ENCODE assay signal across 24 cellular contexts in the genomic region with DNA sequence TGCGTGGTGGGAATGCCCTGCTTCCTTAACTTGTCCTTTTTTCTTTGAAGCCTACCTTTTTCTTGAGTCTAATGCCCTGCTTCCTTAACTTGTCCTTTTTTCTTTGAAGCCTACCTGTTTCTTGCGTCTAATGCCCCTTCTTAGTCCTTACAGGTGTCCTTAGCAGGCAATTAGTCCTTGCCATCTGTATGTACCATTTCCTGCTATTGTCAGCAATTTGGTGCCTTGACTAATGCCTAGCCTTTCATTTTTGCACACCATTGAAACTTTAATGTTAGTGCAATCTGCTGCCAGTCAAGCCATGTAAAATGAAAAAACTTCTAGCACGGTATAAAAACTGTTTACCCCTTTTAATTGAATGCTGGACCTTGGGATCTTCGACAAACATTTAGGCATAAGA. TPM values are rescaled to one million over a fixed set of nuclear protein-coding genes. Genes with fewer than 3 reads are reported as not detected.
DNase-seq lines count a peak whose midpoint lies in the region; ATAC-seq, FAIRE-seq and TF ChIP-seq lines count a peak whose summit lies in the region.
"Had no signal": no experiment of that assay in that cellular context is flagged by ENCODE, and none has a peak within 500 bp of the region (broad histone marks: within the 10 kb centered on the region; RNA-seq: fewer than 3 reads in every experiment).

No MANE protein-coding gene starts in this region.

- H3K36me3 Mint-ChIP-seq in activated naive CD8-positive, alpha-beta T cell = peaks cover 19% of the 10 kb centered on the region
- H3K36me3 Mint-ChIP-seq in activated naive CD8-positive, alpha-beta T cell treated with anti-CD3 and anti-CD28 coated beads, Interleukin-2, amount 50 U/mL, for 24 hours (ENCODE audit: low read depth) = peaks cover 63% of the 10 kb centered on the region
- peaks cover 78% of the 10 kb centered on the region for H3K36me3 Mint-ChIP-seq in nephron progenitor cell (ENCODE audit: low read depth)

- peak overlapping the region; percentile 44 for H3K4me3 Mint-ChIP-seq in activated naive CD8-positive, alpha-beta T cell
- H3K4me3 Mint-ChIP-seq in activated naive CD8-positive, alpha-beta T cell treated with anti-CD3 and anti-CD28 coated beads, Interleukin-2, amount 50 U/mL, for 24 hours = no peak overlapping the region
- peak overlapping the region; percentile 41 for H3K4me3 Mint-ChIP-seq in nephron progenitor cell
- H3K4me3 Mint-ChIP-seq: stimulated activated naive B cell treated with anti-CD40 and anti-IgM and Interleukin-4, amounts not matched to agents 10 μg/mL and 1 μg/mL and 100 μg/mL, for 72 hours had no signal

- no peak for DNase-seq in activated naive CD8-positive, alpha-beta T cell treated with anti-CD3 and anti-CD28 coated beads, Interleukin-2, amount 50 U/mL, for 24 hours
- DNase-seq in K562 (ENCODE audit: extremely low read depth in 1 of 4, low spot score in 3 of 4) (no peak), nephron progenitor cell (no peak), RWPE1 (ENCODE audit: low spot score) (no peak), iPS-NIHi7 (ENCODE audit: extremely low spot score) (no peak), GM19239 (ENCODE audit: insufficient read length, low spot score) (no peak)
- DNase-seq: cerebellar nuclear complex; DMS53; hippocampal formation; Kasumi-1; NCI-H1092 treated with DMSO at 0.1 percent for 48 hours; NCI-H1930; NCI-H226; NCI-H774; stimulated activated naive B cell treated with anti-CD40 and anti-IgM and Interleukin-4, amounts not matched to agents 10 μg/mL and 1 μg/mL and 100 μg/mL, for 72 hours; thyroid gland had no signal

- no peaks in the 10 kb centered on the region for H3K9me1 ChIP-seq in K562 (ENCODE audit: control insufficient read depth, insufficient read depth, low read length)

- FAIRE-seq in K562 (lab: Jason Lieb, UNC) = no peak
- FAIRE-seq in GM19239 (lab: Jason Lieb, UNC) = no peak
- FAIRE-seq: frontal cortex, HTR-8/SVneo, islet of Langerhans had no signal

- no peaks in the 10 kb centered on the region for H3K27me3 Mint-ChIP-seq in activated naive CD8-positive, alpha-beta T cell
- no peaks in the 10 kb centered on the region for H3K27me3 Mint-ChIP-seq in activated naive CD8-positive, alpha-beta T cell treated with anti-CD3 and anti-CD28 coated beads, Interleukin-2, amount 50 U/mL, for 24 hours
- peaks cover 3% of the 10 kb centered on the region for H3K27me3 Mint-ChIP-seq in nephron progenitor cell (ENCODE audit: low read depth, poor library complexity)
- H3K27me3 Mint-ChIP-seq: stimulated activated naive B cell treated with anti-CD40 and anti-IgM and Interleukin-4, amounts not matched to agents 10 μg/mL and 1 μg/mL and 100 μg/mL, for 72 hours had no signal

- H2AFZ ChIP-seq in Loucy (ENCODE audit: low read length) = no peak overlapping the region
- H2AFZ ChIP-seq in K562 (ENCODE audit: low read depth, low read length) = no peak overlapping the region

- WGBS in K562 (ENCODE audit: insufficient coverage, low coverage, missing lambda C conversion rate) = 82% methylated on average over 4 of the region's 4 CpGs

- peaks cover 86% of the 10 kb centered on the region for H3K4me1 Mint-ChIP-seq in activated naive CD8-positive, alpha-beta T cell (ENCODE audit: low read depth)
- H3K4me1 Mint-ChIP-seq in activated naive CD8-positive, alpha-beta T cell treated with anti-CD3 and anti-CD28 coated beads, Interleukin-2, amount 50 U/mL, for 24 hours = peaks cover 84% of the 10 kb centered on the region
- peaks cover 51% of the 10 kb centered on the region for H3K4me1 Mint-ChIP-seq in nephron progenitor cell

- no peaks in the 10 kb centered on the region for H3K9me2 ChIP-seq in Loucy (replicated peaks; ENCODE audit: low read depth, low read length)

- H3K27ac ChIP-seq in K562 (ENCODE audit: extremely low read depth, low read depth, low read length) (no peak overlapping the region), RWPE1 (no peak overlapping the region)
- H3K27ac ChIP-seq: thyroid gland had no signal

- intact Hi-C loops in K562 (cut with micrococcal nuclease) = no loop called here

- no TSS peak for BruUV-seq in K562 (replicated peaks; lab: Mats Ljungman, UMichigan)

- H3K27me3 ChIP-seq in Loucy (ENCODE audit: insufficient read depth, low read length, poor library complexity, severe bottlenecking) (no peaks in the 10 kb centered on the region), K562 (ENCODE audit: control insufficient read depth in 2 of 2, insufficient read depth in 2 of 2, low read length in 2 of 2) (no peaks in the 10 kb centered on the region)
- H3K27me3 ChIP-seq: thyroid gland had no signal

- peaks cover 47% of the 10 kb centered on the region for H3K4me1 ChIP-seq in Loucy (ENCODE audit: insufficient read depth, low read length, poor library complexity, severe bottlenecking)
- peaks cover 5 to 11% of the 10 kb centered on the region in 2 experiments; a peak in 4 of 5 replicates for H3K4me1 ChIP-seq in K562 (replicated peaks in 1 of 2; ENCODE audit: control insufficient read depth in 2 of 2, insufficient read depth in 2 of 2, low read length in 2 of 2)

- H3K4me2 ChIP-seq in Loucy (ENCODE audit: low read depth, low read length, poor library complexity, severe bottlenecking) = peak overlapping the region; percentile 97
- no peak overlapping the region for H3K4me2 ChIP-seq in K562 (ENCODE audit: insufficient read depth, low read length)

- H3K9me3 ChIP-seq in Loucy (ENCODE audit: insufficient read depth, low read depth, low read length) = no peaks in the 10 kb centered on the region
- no peaks in the 10 kb centered on the region for H3K9me3 ChIP-seq in K562 (replicated peaks; ENCODE audit: control insufficient read depth, insufficient read depth, low read depth, low read length)
- H3K9me3 ChIP-seq: thyroid gland had no signal

- in situ Hi-C loops in K562 (cut with MboI) = no loop called here

- H3K36me3 ChIP-seq in Loucy (ENCODE audit: insufficient read depth, low read length) (peaks cover 22% of the 10 kb centered on the region; the same call in 1 of the 2 replicates), K562 (ENCODE audit: control insufficient read depth, insufficient read depth, low read length) (peaks cover 66% of the 10 kb centered on the region)

- no peak for TF ChIP-seq RAD21 in K562 (CRISPR knock-in tag; conservative IDR thresholded peaks at IDR 0.05 in 1 of 2, IDR thresholded peaks at IDR 0.05 in 1 of 2)

- H3K9me3 Mint-ChIP-seq in activated naive CD8-positive, alpha-beta T cell (ENCODE audit: low read depth) = peaks cover 2% of the 10 kb centered on the region
- peaks cover 3% of the 10 kb centered on the region for H3K9me3 Mint-ChIP-seq in activated naive CD8-positive, alpha-beta T cell treated with anti-CD3 and anti-CD28 coated beads, Interleukin-2, amount 50 U/mL, for 24 hours
- H3K9me3 Mint-ChIP-seq in nephron progenitor cell = peaks cover 6% of the 10 kb centered on the region

- no peak for TF ChIP-seq POLR2A in K562 (conservative IDR thresholded peaks at IDR 0.05)

- no peak for ATAC-seq in activated naive CD8-positive, alpha-beta T cell treated with anti-CD3 and anti-CD28 coated beads, Interleukin-2, amount 50 U/mL, for 24 hours
- ATAC-seq in K562 = no peak
- ATAC-seq: activated naive CD4-positive, alpha-beta T cell treated with anti-CD3 and anti-CD28 coated beads, Interleukin-2, amount 50 U/mL, for 72 hours; esophagus mucosa; stimulated activated naive B cell treated with anti-CD40 and anti-IgM and Interleukin-4, amounts not matched to agents 10 μg/mL and 1 μg/mL and 100 μg/mL, for 72 hours had no signal

- peak overlapping the region; percentile 96 for H3K4me3 ChIP-seq in Loucy (ENCODE audit: low read length, poor library complexity, severe bottlenecking)
- no peak overlapping the region for H3K4me3 ChIP-seq in K562
- H3K4me3 ChIP-seq: skin epidermis, thyroid gland had no signal

- no peak for TF ChIP-seq EP300 in K562 (IDR thresholded peaks at IDR 0.05; ENCODE audit: low read length)

- peaks cover 76% of the 10 kb centered on the region for H4K20me1 ChIP-seq in Loucy (ENCODE audit: insufficient read depth, low read length, poor library complexity, severe bottlenecking)
- H4K20me1 ChIP-seq in K562 (replicated peaks; ENCODE audit: control insufficient read depth, insufficient read depth, low read length) = peaks cover 18% of the 10 kb centered on the region

- H3K79me2 ChIP-seq in Loucy (ENCODE audit: insufficient read depth, low read length) = peaks cover 86% of the 10 kb centered on the region
- H3K79me2 ChIP-seq in K562 (ENCODE audit: control insufficient read depth, insufficient read depth, low read length) = peaks cover 84% of the 10 kb centered on the region

- no peak for TF ChIP-seq CTCF in Loucy (conservative IDR thresholded peaks at IDR 0.05; ENCODE audit: low read length)
- no peak for TF ChIP-seq CTCF in K562 (IDR thresholded peaks at IDR 0.05 in 2 of 3, conservative IDR thresholded peaks at IDR 0.05 in 1 of 3; ENCODE audit: insufficient read depth in 2 of 3, low read depth in 1 of 3, low read length in 3 of 3)
- TF ChIP-seq CTCF in nephron progenitor cell (IDR thresholded peaks at IDR 0.05) = no peak
- TF ChIP-seq CTCF in RWPE1 (conservative IDR thresholded peaks at IDR 0.05; ENCODE audit: low read depth) = no peak

- H3K9ac ChIP-seq in Loucy (ENCODE audit: low read depth, low read length, poor library complexity, severe bottlenecking) (peak overlapping the region; percentile 8), K562 (ENCODE audit: insufficient read depth in 1 of 2, low read depth in 2 of 2, low read length in 2 of 2) (no peak overlapping the region)

- no peaks in the 10 kb centered on the region for H3F3A ChIP-seq in Loucy (ENCODE audit: low read depth)

- H3K27ac Mint-ChIP-seq in activated naive CD8-positive, alpha-beta T cell = peak overlapping the region; percentile 67
- H3K27ac Mint-ChIP-seq in activated naive CD8-positive, alpha-beta T cell treated with anti-CD3 and anti-CD28 coated beads, Interleukin-2, amount 50 U/mL, for 24 hours = no peak overlapping the region
- H3K27ac Mint-ChIP-seq in nephron progenitor cell = no peak overlapping the region
- H3K27ac Mint-ChIP-seq: activated naive CD4-positive, alpha-beta T cell treated with anti-CD3 and anti-CD28 coated beads, Interleukin-2, amount 50 U/mL, for 72 hours; stimulated activated naive B cell treated with anti-CD40 and anti-IgM and Interleukin-4, amounts not matched to agents 10 μg/mL and 1 μg/mL and 100 μg/mL, for 72 hours had no signal

- CTCF ChIA-PET in K562 (lab: Yijun Ruan, JAX; ENCODE audit: low intra/inter-chr PET ratio) = no interaction called here
- CTCF ChIA-PET in RWPE1 (lab: Yijun Ruan, JAX) = no interaction called here

- POLR2A ChIA-PET in K562 (lab: Yijun Ruan, JAX) (no interaction called here), RWPE1 (lab: Yijun Ruan, JAX; ENCODE audit: low non-redundant PET) (no interaction called here)

RNA-seq across cellular contexts. Expression of gene KDM3A, which starts 4.3 kb away (rescaled TPM):
- 103 and 245 TPM in 2 replicates for total RNA-seq in K562 (2011; cell fraction: chromatin; rRNA removed; ENCODE audit: low replicate concordance)
- 51.0 and 66.5 TPM in 2 replicates for total RNA-seq in K562 (2011; cell fraction: nucleolus; rRNA removed)
- total RNA-seq in K562 (2011; cell fraction: nucleoplasm; rRNA removed) = 131 and 168 TPM in 2 replicates
- 20.5 and 23.2 TPM in 2 replicates for total RNA-seq in K562 (2014; rRNA removed)
- 24.8 and 28.7 TPM in 2 replicates for total RNA-seq in K562 (2014; rRNA removed; fragmentation: Illumina TruSeq; extraction: Trizol)
- 21.7 and 24.5 TPM in 2 replicates for total RNA-seq in K562 (2015; rRNA removed; fragmentation: Illumina TruSeq; extraction: Trizol)
- total RNA-seq in K562 (2021) = 36.9 and 37.9 TPM in 2 replicates
- polyA plus RNA-seq in K562 (2011; rRNA removed) = 54.3 and 95.4 TPM in 2 replicates
- 18.7 and 27.9 TPM in 2 replicates for polyA plus RNA-seq in K562 (2011; cell fraction: cytosol; rRNA removed)
- polyA plus RNA-seq in K562 (2011; cell fraction: nucleus; rRNA removed) = 94.1 and 101 TPM in 2 replicates
- 24.0 and 33.7 TPM in 2 replicates for polyA plus RNA-seq in K562 (2012)
- 23.5 and 26.7 TPM in 2 replicates for polyA plus RNA-seq in K562 (2014; fragmentation: Illumina TruSeq; extraction: Trizol)
- polyA plus RNA-seq in K562 (2014; fragmentation: Nextera tagmentation; extraction: Ambion mirVana) = 10 to 100 TPM in 1 of 2 experiments, 1 to 10 TPM in 1; 7.5 to 11.7 TPM
- polyA plus RNA-seq in K562 (2014; rRNA removed) = 26.2 and 31.5 TPM in 2 replicates
- 122 and 168 TPM in 2 replicates for polyA minus RNA-seq in K562 (2011; rRNA and poly(A)+ RNA removed)
- polyA minus RNA-seq in K562 (2011; cell fraction: cytosol; rRNA and poly(A)+ RNA removed) = 40.0 and 58.0 TPM in 2 replicates
- 89.4 and 102 TPM in 2 replicates for polyA minus RNA-seq in K562 (2011; cell fraction: nucleus; rRNA and poly(A)+ RNA removed)
